ENCODE assay signal across 8 cellular contexts in the genomic region with DNA sequence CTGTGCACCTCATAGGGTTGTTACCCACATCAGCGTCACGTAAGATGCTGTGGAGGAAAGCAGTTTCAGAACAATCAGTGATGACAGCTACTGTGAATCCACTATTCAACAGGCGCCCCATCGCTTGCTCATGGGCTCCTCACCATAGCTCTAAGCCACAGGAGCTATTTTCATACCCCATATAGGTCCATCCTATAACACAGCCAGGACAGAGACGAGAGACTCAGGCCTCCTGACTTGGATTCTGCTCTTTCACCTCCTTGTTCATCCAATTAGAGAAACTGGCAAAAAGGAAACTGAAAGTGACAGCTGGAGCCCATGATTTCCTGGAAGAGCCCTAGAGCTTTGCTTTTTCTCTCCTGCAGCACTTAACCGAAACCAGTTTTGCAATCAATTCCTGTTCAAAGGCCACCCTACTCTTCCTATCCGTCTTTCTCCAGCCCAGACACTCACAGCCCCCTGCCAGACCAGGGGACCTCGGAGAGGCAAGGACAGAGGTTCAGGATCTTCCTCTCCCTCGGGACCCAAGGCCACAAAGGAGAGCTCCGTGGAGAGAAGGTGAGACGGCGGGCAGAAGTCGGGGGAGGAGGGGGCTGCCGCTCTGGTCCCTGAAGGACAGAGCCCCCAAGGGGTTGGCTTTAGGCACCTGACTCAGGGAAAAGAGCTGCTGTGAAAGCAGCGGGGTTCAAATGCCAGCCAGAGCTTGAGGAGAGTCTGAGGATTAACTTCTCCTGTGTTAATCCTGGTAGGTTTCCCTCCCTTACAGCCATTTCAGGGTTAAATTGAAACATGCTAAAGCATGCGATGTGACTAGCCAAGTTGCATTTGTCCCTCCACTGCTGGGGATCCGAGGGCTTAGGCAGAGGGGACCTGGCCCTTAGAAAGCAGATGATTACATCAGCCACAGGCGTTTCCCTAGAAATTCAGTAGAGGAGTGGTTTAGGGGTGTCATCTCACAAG. TPM values are rescaled to one million over a fixed set of nuclear protein-coding genes. Genes with fewer than 3 reads are reported as not detected.
DNase-seq lines count a peak whose midpoint lies in the region; ATAC-seq, FAIRE-seq and TF ChIP-seq lines count a peak whose summit lies in the region.

A gene with protein sequence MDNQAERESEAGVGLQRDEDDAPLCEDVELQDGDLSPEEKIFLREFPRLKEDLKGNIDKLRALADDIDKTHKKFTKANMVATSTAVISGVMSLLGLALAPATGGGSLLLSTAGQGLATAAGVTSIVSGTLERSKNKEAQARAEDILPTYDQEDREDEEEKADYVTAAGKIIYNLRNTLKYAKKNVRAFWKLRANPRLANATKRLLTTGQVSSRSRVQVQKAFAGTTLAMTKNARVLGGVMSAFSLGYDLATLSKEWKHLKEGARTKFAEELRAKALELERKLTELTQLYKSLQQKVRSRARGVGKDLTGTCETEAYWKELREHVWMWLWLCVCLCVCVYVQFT (plus strand): TSS at position 381 of the 960 bp plus-strand sequence. CDS start 7,980 bp downstream, outside the sequence.

- DNase-seq in CD4-positive, CD25-positive, alpha-beta regulatory T cell, result peak; percentile 39 to 94 (median 79)
- DNase-seq in NCI-H2196 treated with DMSO at 0.1 percent for 48 hours (lab: John Stamatoyannopoulos, UW; ENCODE audit: unreplicated experiment) (peak; percentile 19), H1 (ENCODE audit: low read depth in 1 of 2, low spot score in 2 of 2) (peak in 1 of 2 experiments; percentile 47), mucosa of descending colon (peak in 2 of 3 donors; percentile 63 to 79)
- peak; percentile 76 for DNase-seq in activated CD8-positive, alpha-beta T cell treated with anti-CD3 and anti-CD28 coated beads for 36 hours
- DNase-seq in stimulated activated naive CD4-positive, alpha-beta T cell (lab: John Stamatoyannopoulos, UW), result peak; percentile 20 to 83 (median 60)

- H3K56ac ChIP-seq in H1 (replicated peaks; ENCODE audit: insufficient read length, low read depth, low read length), result no peak within 1 kb of the TSS

- POLR2A ChIA-PET in activated CD8-positive, alpha-beta T cell treated with anti-CD3 and anti-CD28 coated beads for 36 hours (lab: Charles Lee), result interaction anchor here (0.5 to 5.4 kb wide), 23 partner anchors 10 to 685 kb away, joined by 3 to 95 read pairs (median 4); a partner anchor contains a TSS
- POLR2A ChIA-PET in H1 (lab: Charles Lee; ENCODE audit: partially characterized antibody), result interaction anchor here (0.9 to 2.2 kb wide), 6 partner anchors 8 to 85 kb away, joined by 3 to 6 read pairs (median 4); no protein-coding TSS in a partner anchor

- H3K9me3 Mint-ChIP-seq in CD4-positive, CD25-positive, alpha-beta regulatory T cell, result peaks cover 0 to 3% (median 0%) of the 10 kb centered on the region in 7 donors
- peaks cover 8% of the 10 kb centered on the region for H3K9me3 Mint-ChIP-seq in activated CD8-positive, alpha-beta T cell treated with anti-CD3 and anti-CD28 coated beads for 36 hours

- H2BK12ac ChIP-seq in H1 (ENCODE audit: low read depth, low read length), result peak within 1 kb of the TSS; percentile 72; the same call in 1 of the 2 replicates

- H4K8ac ChIP-seq in H1 (ENCODE audit: extremely low read depth, insufficient read depth, low read length), result peak within 1 kb of the TSS; percentile 69; the same call in 1 of the 2 replicates

- H2BK5ac ChIP-seq in H1 (ENCODE audit: low read depth, low read length), result no peak within 1 kb of the TSS

- H2BK15ac ChIP-seq in H1 (ENCODE audit: low read length), result no peak within 1 kb of the TSS; the same call in 1 of the 2 replicates

- TF ChIP-seq CTCF in activated CD8-positive, alpha-beta T cell treated with anti-CD3 and anti-CD28 coated beads for 36 hours (IDR thresholded peaks at IDR 0.05), result no peak
- TF ChIP-seq CTCF in H1 (IDR thresholded peaks at IDR 0.05; ENCODE audit: control extremely low read depth in 1 of 3, insufficient read depth in 1 of 3, low read depth in 1 of 3, low read length in 3 of 3) (no peak), mucosa of descending colon (IDR thresholded peaks at IDR 0.05) (no peak)

- H3K27me3 ChIP-seq in CD4-positive, CD25-positive, alpha-beta regulatory T cell (ENCODE audit: control insufficient read depth, insufficient read depth, low read length), result no peaks in the 10 kb centered on the region
- no peaks in the 10 kb centered on the region for H3K27me3 ChIP-seq in H1 (replicated peaks in 1 of 4; ENCODE audit: control insufficient read depth in 3 of 4, extremely low read depth in 1 of 4, insufficient read depth in 3 of 4, low read length in 3 of 4)

- H3K4ac ChIP-seq in H1 (replicated peaks; ENCODE audit: insufficient read length, low read depth, low read length), result peak within 1 kb of the TSS; percentile 33

- peaks cover 14 to 54% (median 30%) of the 10 kb centered on the region in 4 donors for H3K4me1 Mint-ChIP-seq in CD4-positive, CD25-positive, alpha-beta regulatory T cell
- H3K4me1 Mint-ChIP-seq in activated CD8-positive, alpha-beta T cell treated with anti-CD3 and anti-CD28 coated beads for 36 hours (ENCODE audit: low read depth), result peaks cover 35% of the 10 kb centered on the region

- no peaks in the 10 kb centered on the region for H3K9me3 ChIP-seq in CD4-positive, CD25-positive, alpha-beta regulatory T cell (ENCODE audit: control insufficient read depth in 2 of 2, low read length in 2 of 2)
- H3K9me3 ChIP-seq in H1 (ENCODE audit: insufficient read depth in 2 of 2, low read depth in 1 of 2, low read length in 1 of 2) (no peaks in the 10 kb centered on the region), mucosa of descending colon (peaks cover 2% of the 10 kb centered on the region)

- peak; percentile 57 for FAIRE-seq in H1 (lab: Jason Lieb, UNC)

- peak within 1 kb of the TSS; percentile 97 for H2AFZ ChIP-seq in H1 (ENCODE audit: low read length)

- H3K23me2 ChIP-seq in H1 (ENCODE audit: low read depth, low read length), result no peaks in the 10 kb centered on the region

- peak within 1 kb of the TSS; percentile 98 for H3K4me3 ChIP-seq in CD4-positive, CD25-positive, alpha-beta regulatory T cell (ENCODE audit: low read depth, low read length)
- H3K4me3 ChIP-seq in H1 (ENCODE audit: extremely low read depth in 1 of 4, insufficient read depth in 2 of 4, low read depth in 3 of 4, low read length in 4 of 4), result no peak within 1 kb of the TSS
- H3K4me3 ChIP-seq in mucosa of descending colon, result peak within 1 kb of the TSS; percentile 83

- CTCF ChIA-PET in activated CD8-positive, alpha-beta T cell treated with anti-CD3 and anti-CD28 coated beads for 36 hours (lab: Charles Lee), result interaction anchor here (0.8 to 2.2 kb wide), 9 partner anchors 9 to 512 kb away, joined by 3 to 13 read pairs (median 4); a partner anchor contains a TSS
- CTCF ChIA-PET in H1 (lab: Charles Lee; ENCODE audit: partially characterized antibody), result interaction anchor here (0.6 to 1.8 kb wide), 11 partner anchors 15 to 615 kb away, joined by 3 to 6 read pairs (median 3); no protein-coding TSS in a partner anchor

- H3K36me3 Mint-ChIP-seq in CD4-positive, CD25-positive, alpha-beta regulatory T cell, result peaks cover 18% of the 10 kb centered on the region
- H3K36me3 Mint-ChIP-seq in activated CD8-positive, alpha-beta T cell treated with anti-CD3 and anti-CD28 coated beads for 36 hours (ENCODE audit: low read depth), result peaks cover 39% of the 10 kb centered on the region

- H3K27ac Mint-ChIP-seq in CD4-positive, CD25-positive, alpha-beta regulatory T cell, result peak within 1 kb of the TSS; percentile 100
- H3K27ac Mint-ChIP-seq in activated CD8-positive, alpha-beta T cell treated with anti-CD3 and anti-CD28 coated beads for 36 hours, result peak within 1 kb of the TSS; percentile 100

- TF ChIP-seq EP300 in H1 (IDR thresholded peaks at IDR 0.05; ENCODE audit: borderline replicate concordance in 1 of 2, low read depth in 2 of 2, low read length in 2 of 2), result no peak

- H3K36me3 ChIP-seq in CD4-positive, CD25-positive, alpha-beta regulatory T cell (ENCODE audit: control insufficient read depth, insufficient read depth, low read length), result peaks cover 4% of the 10 kb centered on the region
- H3K36me3 ChIP-seq in H1 (ENCODE audit: control insufficient read depth in 2 of 4, insufficient read depth in 4 of 4, low read length in 3 of 4), result no peaks in the 10 kb centered on the region
- no peaks in the 10 kb centered on the region for H3K36me3 ChIP-seq in mucosa of descending colon (ENCODE audit: low read depth)

- H3K18ac ChIP-seq in H1 (ENCODE audit: extremely low read depth, low read length), result peak within 1 kb of the TSS; percentile 62

- peak; percentile 79 to 82 for ATAC-seq in CD4-positive, CD25-positive, alpha-beta regulatory T cell (ENCODE audit: low read depth in 2 of 2)
- ATAC-seq in GM21447 (IDR thresholded peaks at IDR 0.05; ENCODE audit: unreplicated experiment), result peak; percentile 59
- peak; percentile 72 for ATAC-seq in activated CD8-positive, alpha-beta T cell treated with anti-CD3 and anti-CD28 coated beads for 36 hours
- ATAC-seq in mucosa of descending colon, result peak; percentile 92
- no peak for ATAC-seq in GM21737 (IDR thresholded peaks at IDR 0.05; ENCODE audit: unreplicated experiment)

- no peak for TF ChIP-seq POLR2A in H1 (IDR thresholded peaks at IDR 0.05; ENCODE audit: control extremely low read depth in 1 of 2, low read depth in 2 of 2, low read length in 2 of 2)

- no peaks in the 10 kb centered on the region for H4K20me1 ChIP-seq in H1 (replicated peaks in 1 of 2; ENCODE audit: control insufficient read depth in 1 of 2, insufficient read depth in 2 of 2, low read length in 2 of 2)

- WGBS in H1 (ENCODE audit: extremely low coverage in 1 of 2, insufficient coverage in 1 of 2, insufficient read length in 1 of 2, insufficient replicate concordance in 2 of 2, low coverage in 1 of 2, low lambda C conversion rate in 2 of 2, missing lambda C conversion rate in 1 of 2), 2 experiments, result 57% methylated on average over 17 of the region's 18 CpGs; no CpG with 5 or more reads in 1 of the 2 experiments

- H3K4me1 ChIP-seq in CD4-positive, CD25-positive, alpha-beta regulatory T cell (ENCODE audit: control insufficient read depth, insufficient read depth, low read length, poor library complexity, severe bottlenecking), result peaks cover 36% of the 10 kb centered on the region
- H3K4me1 ChIP-seq in H1 (replicated peaks in 1 of 4; ENCODE audit: control insufficient read depth in 3 of 4, insufficient read depth in 4 of 4, low read length in 3 of 4), result peaks cover 0 to 7% (median 5%) of the 10 kb centered on the region in 4 experiments; a peak in 5 of 7 replicates
- H3K4me1 ChIP-seq in mucosa of descending colon (ENCODE audit: low read depth), result peaks cover 16% of the 10 kb centered on the region

- peak within 1 kb of the TSS; percentile 100 for H3K4me3 Mint-ChIP-seq in CD4-positive, CD25-positive, alpha-beta regulatory T cell
- peak within 1 kb of the TSS; percentile 99 for H3K4me3 Mint-ChIP-seq in activated CD8-positive, alpha-beta T cell treated with anti-CD3 and anti-CD28 coated beads for 36 hours

- peak within 1 kb of the TSS in 1 of 4 experiments; percentile 22; a peak in 1 of 7 replicates for H3K9ac ChIP-seq in H1 (replicated peaks in 1 of 4; ENCODE audit: extremely low read depth in 1 of 4, low read depth in 3 of 4, low read length in 3 of 4)

- intact Hi-C loops in activated CD8-positive, alpha-beta T cell treated with anti-CD3 and anti-CD28 coated beads for 36 hours (cut with micrococcal nuclease), result loop anchor here (10.0 kb wide), 1 partner anchor 46 kb away; no protein-coding TSS in a partner anchor
- intact Hi-C loops in mucosa of descending colon (cut with DNase I, micrococcal nuclease), result no loop called here

- peak within 1 kb of the TSS; percentile 43; the same call in 1 of the 2 replicates for H2BK20ac ChIP-seq in H1 (ENCODE audit: low read length)

- H4K91ac ChIP-seq in H1 (replicated peaks; ENCODE audit: insufficient read length, low read length), result peak within 1 kb of the TSS; percentile 45

- H2BK120ac ChIP-seq in H1 (replicated peaks; ENCODE audit: low read depth, low read length), result no peak within 1 kb of the TSS

- H3K23ac ChIP-seq in H1 (ENCODE audit: insufficient read length), result no peak within 1 kb of the TSS

- no peak within 1 kb of the TSS for H4K5ac ChIP-seq in H1 (ENCODE audit: insufficient read length, low read depth, low read length)

- H3K79me2 ChIP-seq in H1 (ENCODE audit: control insufficient read depth in 1 of 2, insufficient read depth in 2 of 2, low read length in 2 of 2), result no peaks in the 10 kb centered on the region

- no peaks in the 10 kb centered on the region for H3K79me1 ChIP-seq in H1 (ENCODE audit: low read depth, low read length)

- peak within 1 kb of the TSS; percentile 96 for H3K27ac ChIP-seq in CD4-positive, CD25-positive, alpha-beta regulatory T cell (ENCODE audit: insufficient read depth, low read length, poor library complexity, severe bottlenecking)
- no peak within 1 kb of the TSS for H3K27ac ChIP-seq in H1 (ENCODE audit: low read depth, low read length)

- 0 out of 2 replicates have a peak within 1 kb of the TSS, but pooled peaks have one; percentile 15 for H2AK5ac ChIP-seq in H1 (ENCODE audit: low read depth, low read length)

- no peaks in the 10 kb centered on the region for H3K27me3 Mint-ChIP-seq in CD4-positive, CD25-positive, alpha-beta regulatory T cell
- no peaks in the 10 kb centered on the region for H3K27me3 Mint-ChIP-seq in activated CD8-positive, alpha-beta T cell treated with anti-CD3 and anti-CD28 coated beads for 36 hours

- no peak for TF ChIP-seq RAD21 in H1 (IDR thresholded peaks at IDR 0.05 in 1 of 2, conservative IDR thresholded peaks at IDR 0.05 in 1 of 2; ENCODE audit: low read depth in 2 of 2, low read length in 2 of 2)

- H3K14ac ChIP-seq in H1 (ENCODE audit: insufficient read length), result no peak within 1 kb of the TSS

- peak within 1 kb of the TSS; percentile 12 to 42; a peak in 2 of 4 replicates for H3K4me2 ChIP-seq in H1 (ENCODE audit: insufficient read depth in 1 of 2, low read depth in 2 of 2, low read length in 2 of 2)

RNA-seq across cellular contexts. Expression of the gene that starts here (rescaled TPM):
- 71.9 TPM for total RNA-seq in CD4-positive, CD25-positive, alpha-beta regulatory T cell
- polyA plus RNA-seq in CD4-positive, CD25-positive, alpha-beta regulatory T cell, result 10 to 100 TPM; 17.8 to 22.1 (median 20.1) TPM
- 10 to 100 TPM; 37.1 to 38.0 TPM for total RNA-seq in activated CD8-positive, alpha-beta T cell treated with anti-CD3 and anti-CD28 coated beads for 36 hours
- total RNA-seq in H1 (2021; fragmentation: NEBNext Ultra II Directional; extraction: Animal tissue kit (Norgen Biotek cat#: 25700)), result 0.13 TPM in 2 replicates
- 0.06 and 0.08 TPM in 2 replicates for polyA plus RNA-seq in H1 (2011; rRNA removed)
- 0.10 TPM for polyA plus RNA-seq in H1 (2011; cell fraction: cytosol; rRNA removed)
- 0.09 TPM for polyA plus RNA-seq in H1 (2011; cell fraction: nucleus; rRNA removed)
- polyA plus RNA-seq in H1 (2012, experiment 1 of 2), result 0.08 to 0.17 TPM (median 0.11 TPM) in 4 replicates
- polyA plus RNA-seq in H1 (2012, experiment 2 of 2), result 0.04 TPM
- 0.10 TPM for polyA plus RNA-seq in H1 (2013, experiment 1 of 2)
- 0.07 TPM for polyA plus RNA-seq in H1 (2013, experiment 2 of 2)
- 0.19 and 0.34 TPM in 2 replicates for polyA minus RNA-seq in H1 (2011; rRNA and poly(A)+ RNA removed)
- polyA minus RNA-seq in H1 (2011; cell fraction: cytosol; rRNA and poly(A)+ RNA removed), result 0.22 TPM
- 0.60 TPM for polyA minus RNA-seq in H1 (2011; cell fraction: nucleus; rRNA and poly(A)+ RNA removed)
- 10 to 100 TPM; 40.3 to 43.1 (median 42.1) TPM for total RNA-seq in mucosa of descending colon

Comparison
In these comparisons a context has a peak if more than half of its experiments do, and no peak if none do; other contexts are left out.
1. RNA of the gene that starts here (total RNA-seq): 71.9 TPM in CD4-positive, CD25-positive, alpha-beta regulatory T cell (single experiment), 40.3 to 43.1 TPM in mucosa of descending colon and 37.1 to 38.0 TPM in activated CD8-positive, alpha-beta T cell treated with anti-CD3 and anti-CD28 coated beads for 36 hours; 0.13 TPM in H1; every median in the first group is over 10 times any median in the second.
2. RNA of the gene that starts here (polyA plus RNA-seq): 17.8 to 22.1 TPM in CD4-positive, CD25-positive, alpha-beta regulatory T cell; 0.04 to 0.17 TPM in H1; every median in the first group is over 10 times any median in the second.
3. H3K4me3 ChIP-seq: peak in CD4-positive, CD25-positive, alpha-beta regulatory T cell (single experiment) and mucosa of descending colon (single experiment); none in H1 (0 of 4).